In genomic region chr5:80268916-80269315, GRCh38 we compare ENCODE assay signal across 18 cellular contexts. TPM values are rescaled to one million over a fixed set of nuclear protein-coding genes. Genes with fewer than 3 reads are reported as not detected.
A peak's percentile ranks its signal among the peaks of the same experiment; 100 is the strongest.
DNase-seq lines count a peak whose midpoint lies in the region; ATAC-seq and TF ChIP-seq lines count a peak whose summit lies in the region.
"Had no signal": no experiment of that assay in that cellular context is flagged by ENCODE, and none has a peak within 500 bp of the region (broad histone marks: within the 10 kb centered on the region; RNA-seq: fewer than 3 reads in every experiment).

No MANE protein-coding gene starts in this region.

- peak; percentile 40 for DNase-seq in activated CD8-positive, alpha-beta memory T cell treated with anti-CD3 and anti-CD28 coated beads for 24 hours
- no peak for DNase-seq in activated CD8-positive, alpha-beta memory T cell treated with anti-CD3 and anti-CD28 coated beads, Interleukin-2, amount 50 U/mL, for 48 hours
- DNase-seq in SK-N-MC (ENCODE audit: low read depth, low spot score) (no peak), colonic mucosa (no peak), sigmoid colon (no peak), retina (no peak)
- DNase-seq: hippocampal formation, Karpas-422, left lung, NCI-H1930, NCI-H82, SHP77 treated with DMSO at 0.1 percent for 48 hours, testis had no signal

- H3K27ac ChIP-seq in SK-N-MC (peak overlapping the region; percentile 71), colonic mucosa (peak overlapping the region; percentile 33), sigmoid colon (peak overlapping the region in 3 of 4 donors; percentile 40 to 63 (median 44))
- H3K27ac ChIP-seq: A549, esophagus muscularis mucosa had no signal

- no peak overlapping the region for H3K9ac ChIP-seq in SK-N-MC (ENCODE audit: insufficient read length)
- no peak overlapping the region for H3K9ac ChIP-seq in colonic mucosa (ENCODE audit: low read depth in 2 of 2, low read length in 2 of 2)

- TF ChIP-seq POLR2A in sigmoid colon (IDR thresholded peaks at IDR 0.05), result no peak

- H3K4me1 ChIP-seq in colonic mucosa (no peaks in the 10 kb centered on the region), sigmoid colon (peaks cover 0 to 9% (median 4%) of the 10 kb centered on the region in 4 donors)
- H3K4me1 ChIP-seq: A549, esophagus muscularis mucosa, left lung, testis had no signal

- TF ChIP-seq EP300 in sigmoid colon (IDR thresholded peaks at IDR 0.05), result no peak

- TF ChIP-seq CTCF in colonic mucosa (IDR thresholded peaks at IDR 0.05) (no peak), sigmoid colon (IDR thresholded peaks at IDR 0.05) (no peak)

- ATAC-seq in HG02610 (IDR thresholded peaks at IDR 0.05; ENCODE audit: unreplicated experiment), result no peak
- no peak for ATAC-seq in GM21447 (IDR thresholded peaks at IDR 0.05; ENCODE audit: unreplicated experiment)
- ATAC-seq: A549, left lung had no signal

- H3K27me3 ChIP-seq in colonic mucosa (no peaks in the 10 kb centered on the region), sigmoid colon (no peaks in the 10 kb centered on the region)
- H3K27me3 ChIP-seq: esophagus muscularis mucosa, left lung, testis had no signal

- H3K9me3 ChIP-seq in SK-N-MC (ENCODE audit: low read depth, low read length) (no peaks in the 10 kb centered on the region), colonic mucosa (no peaks in the 10 kb centered on the region), sigmoid colon (no peaks in the 10 kb centered on the region)
- H3K9me3 ChIP-seq: A549, esophagus muscularis mucosa, left lung, testis had no signal

- H3K36me3 ChIP-seq in SK-N-MC (ENCODE audit: insufficient read depth, low read length) (no peaks in the 10 kb centered on the region), colonic mucosa (no peaks in the 10 kb centered on the region), sigmoid colon (no peaks in the 10 kb centered on the region)
- H3K36me3 ChIP-seq: esophagus muscularis mucosa, left lung had no signal

- H3K4me3 ChIP-seq in SK-N-MC (peak overlapping the region; percentile 6; the same call in 1 of the 2 replicates), colonic mucosa (no peak overlapping the region), sigmoid colon (no peak overlapping the region)
- H3K4me3 ChIP-seq: A549, esophagus muscularis mucosa, left lung, testis had no signal

- intact Hi-C loops in colonic mucosa (cut with DNase I) (no loop called here), sigmoid colon (cut with DNase I) (no loop called here)

- WGBS in sigmoid colon, 2 donors, result 15 to 31% methylated on average over 5 of the region's 5 CpGs

RNA-seq across cellular contexts. Expression of gene SERINC5, which starts 13.1 kb away (rescaled TPM):
- total RNA-seq in colonic mucosa, result 100 to 1,000 TPM; 138 to 141 TPM
- total RNA-seq in sigmoid colon, result 10 to 100 TPM in 2 of 4 donors, 1 to 10 TPM in 2; 6.6 to 11.9 (median 9.9) TPM
- 10 to 100 TPM in 1 of 3 donors, 1 to 10 TPM in 2; 3.6 to 25.9 (median 5.1) TPM for polyA plus RNA-seq in sigmoid colon

RNA-seq across cellular contexts. Expression of gene SPZ1, which starts 50.9 kb away (rescaled TPM):
- total RNA-seq in colonic mucosa (not detected), sigmoid colon (not detected)
- polyA plus RNA-seq in sigmoid colon, result not detected
- total RNA-seq: esophagus muscularis mucosa, left lung had no signal
- polyA plus RNA-seq: A549, neural cell had no signal

Comparison
In these comparisons a context has a peak if more than half of its experiments do, and no peak if none do; other contexts are left out.
1. RNA of gene SERINC5, which starts 13.1 kb away (total RNA-seq): 138 to 141 TPM in colonic mucosa; 6.6 to 11.9 TPM in sigmoid colon; every median in the first group is over 10 times any median in the second.
2. Peak in every context shown above with its lines, with median percentiles within 50 percentile points of each other: H3K27ac ChIP-seq.